In genomic region chr9:137217276-137218211, GRCh38 we compare ENCODE assay signal across 1 cellular context.
TF ChIP-seq lines count a peak whose summit lies in the region.

No MANE protein-coding gene starts in this region.

TF ChIP-seq in H1, 55 proteins besides CTCF, POLR2A, EP300 and RAD21:
- TF ChIP-seq TCF12 (IDR thresholded peaks at IDR 0.05; ENCODE audit: low read depth, low read length): no peak
- no peak for TF ChIP-seq CHD7 (IDR thresholded peaks at IDR 0.05; ENCODE audit: insufficient replicate concordance, low read length)
- TF ChIP-seq SP4 (IDR thresholded peaks at IDR 0.05; ENCODE audit: low read length): no peak
- TF ChIP-seq SIN3A (conservative IDR thresholded peaks at IDR 0.05 in 1 of 2, IDR thresholded peaks at IDR 0.05 in 1 of 2; ENCODE audit: low read depth in 1 of 2, low read length in 2 of 2): 0 out of 4 replicates have a peak, but pooled peaks of 1 of the 2 experiments have one; percentile 43
- TF ChIP-seq GABPA (IDR thresholded peaks at IDR 0.05; ENCODE audit: borderline replicate concordance, insufficient read depth, low read length): peak; percentile 15; the same call in 1 of the 2 replicates
